25 cellular contexts compared by ENCODE assay signal in genomic region chr1:65435987-65436386, GRCh38. TPM values are rescaled to one million over a fixed set of nuclear protein-coding genes. Genes with fewer than 3 reads are reported as not detected.
DNase-seq lines count a peak whose midpoint lies in the region; ATAC-seq, FAIRE-seq and TF ChIP-seq lines count a peak whose summit lies in the region.
"Had no signal": no experiment of that assay in that cellular context is flagged by ENCODE, and none has a peak within 500 bp of the region (broad histone marks: within the 10 kb centered on the region; RNA-seq: fewer than 3 reads in every experiment).

No MANE protein-coding gene starts in this region.

- in situ Hi-C loops in astrocyte of the spinal cord (cut with HindIII; ENCODE audit: low sequenced_read_pairs), result no loop called here

- H3K4me3 ChIP-seq in astrocyte of the spinal cord (ENCODE audit: low read depth, low read length), result no peak overlapping the region
- no peak overlapping the region for H3K4me3 ChIP-seq in fibroblast of villous mesenchyme (ENCODE audit: low read depth, low read length)
- no peak overlapping the region for H3K4me3 ChIP-seq in upper lobe of left lung
- H3K4me3 ChIP-seq: esophagus squamous epithelium, K562, uterus had no signal

- TF ChIP-seq POLR2A in GM12891 (IDR thresholded peaks at IDR 0.05; ENCODE audit: low read depth, low read length), result no peak
- TF ChIP-seq POLR2A in upper lobe of left lung (IDR thresholded peaks at IDR 0.05), result no peak

- no peak overlapping the region for H3K27ac ChIP-seq in upper lobe of left lung
- H3K27ac ChIP-seq: esophagus squamous epithelium, uterus, VCaP had no signal

- TF ChIP-seq EP300 in upper lobe of left lung (IDR thresholded peaks at IDR 0.05), result no peak

- TF ChIP-seq CTCF in astrocyte of the spinal cord (IDR thresholded peaks at IDR 0.05; ENCODE audit: low read depth, low read length) (no peak), fibroblast of villous mesenchyme (IDR thresholded peaks at IDR 0.05; ENCODE audit: insufficient read depth, low read depth, low read length) (no peak), upper lobe of left lung (IDR thresholded peaks at IDR 0.05) (no peak)

- WGBS in upper lobe of left lung, 2 donors, result 72 to 81% methylated on average over 2 of the region's 2 CpGs

- no peak for ATAC-seq in upper lobe of left lung (ENCODE audit: low FRiP score in 2 of 2)
- ATAC-seq: activated CD8-positive, alpha-beta T cell treated with anti-CD3 and anti-CD28 coated beads for 36 hours; activated T-cell treated with anti-CD3 and anti-CD28 coated beads, Interleukin-2, amount 50 U/mL, for 4 hours; K562; T-helper 17 cell had no signal

- H3K4me1 ChIP-seq in upper lobe of left lung, result peaks cover 0 to 8% (median under 1%) of the 10 kb centered on the region in 4 donors
- H3K4me1 ChIP-seq: uterus had no signal

- no peaks in the 10 kb centered on the region for H3K27me3 ChIP-seq in upper lobe of left lung
- H3K27me3 ChIP-seq: esophagus squamous epithelium, uterus had no signal

- H3K9me3 ChIP-seq in upper lobe of left lung, result no peaks in the 10 kb centered on the region
- H3K9me3 ChIP-seq: esophagus squamous epithelium, uterus had no signal

- peaks cover 0 to 27% (median 4%) of the 10 kb centered on the region in 4 donors for H3K36me3 ChIP-seq in upper lobe of left lung
- H3K36me3 ChIP-seq: uterus had no signal

- FAIRE-seq in GM12891 (lab: Jason Lieb, UNC), result no peak
- FAIRE-seq: K562 had no signal

- DNase-seq in GM04503 (ENCODE audit: low read depth), result peak; percentile 64
- DNase-seq in astrocyte of the spinal cord (ENCODE audit: low read depth, low spot score), result peak; percentile 72
- peak; percentile 75 for DNase-seq in fibroblast of villous mesenchyme (ENCODE audit: low read depth)
- peak; percentile 76 for DNase-seq in renal cortical epithelial cell (ENCODE audit: low read depth)
- no peak for DNase-seq in NCI-H187 (lab: John Stamatoyannopoulos, UW)
- DNase-seq in GM12891 (ENCODE audit: insufficient read length, low spot score), result no peak
- DNase-seq in anterior cingulate cortex (lab: John Stamatoyannopoulos, UW), result no peak
- DNase-seq in upper lobe of left lung, result no peak
- DNase-seq: activated CD8-positive, alpha-beta T cell treated with anti-CD3 and anti-CD28 coated beads for 36 hours; activated naive CD4-positive, alpha-beta T cell treated with anti-CD3 and anti-CD28 coated beads, Interleukin-2, amount 10 ng/mL, durations not matched to agents 7 days and 5 days; activated T-cell treated with anti-CD3 and anti-CD28 coated beads, Interleukin-2, amount 50 U/mL, for 4 hours; COR-L47; esophagus squamous epithelium; H9; hippocampal formation; NCI-H1092; NCI-H2107; NCI-H524 treated with DMSO at 0.1 percent for 48 hours; nucleus accumbens; SHP77; stimulated activated CD4-positive, alpha-beta T cell treated with anti-CD3 and anti-CD28 coated beads, Interleukin-2, amount 100 ng/mL, for 48 hours; T-helper 17 cell; uterus had no signal

TF ChIP-seq in GM12891, 5 proteins besides CTCF, POLR2A, EP300 and RAD21:
- no peak for TF ChIP-seq TAF1 (IDR thresholded peaks at IDR 0.05; ENCODE audit: low read depth, low read length)
- TF ChIP-seq PAX5 (IDR thresholded peaks at IDR 0.05; ENCODE audit: insufficient read depth, low read length, severe bottlenecking), result no peak
- TF ChIP-seq POLR2AphosphoS5 (IDR thresholded peaks at IDR 0.05; ENCODE audit: low read depth, low read length), result no peak
- TF ChIP-seq SPI1 (IDR thresholded peaks at IDR 0.05; ENCODE audit: low read depth, low read length), result no peak
- no peak for TF ChIP-seq POU2F2 (IDR thresholded peaks at IDR 0.05; ENCODE audit: low read depth, low read length)

RNA-seq across cellular contexts. Expression of gene LEPR, which starts 15.5 kb away (rescaled TPM):
- total RNA-seq in fibroblast of villous mesenchyme (47.7 and 92.8 TPM in 2 replicates), renal cortical epithelial cell (51.1 and 128 TPM in 2 replicates), upper lobe of left lung (10 to 100 TPM; 12.8 to 37.3 (median 22.9) TPM)
- polyA plus RNA-seq in GM12891 (2012; ENCODE audit: low read depth, missing spikeins), result 0.33 TPM

RNA-seq across cellular contexts. Expression of gene LEPROT, which starts 15.5 kb away (rescaled TPM):
- 57.7 and 89.4 TPM in 2 replicates for total RNA-seq in fibroblast of villous mesenchyme
- total RNA-seq in renal cortical epithelial cell, result 111 and 217 TPM in 2 replicates
- 9.5 TPM for polyA plus RNA-seq in GM12891 (2012; ENCODE audit: low read depth, missing spikeins)
- total RNA-seq in upper lobe of left lung, result 100 to 1,000 TPM in 1 of 6 donors, 10 to 100 TPM in 5; 28.0 to 120 (median 72.9) TPM

Comparison
In these comparisons a context has a peak if more than half of its experiments do, and no peak if none do; other contexts are left out.
1. DNase-seq: peak in GM04503 (single experiment), astrocyte of the spinal cord (single experiment), fibroblast of villous mesenchyme (single experiment) and renal cortical epithelial cell (single experiment); none in NCI-H187 (0 of 2), GM12891 (single experiment), anterior cingulate cortex (0 of 58) and upper lobe of left lung (0 of 2).